Comparison of ENCODE assay signal across 12 cellular contexts in the genomic region with DNA sequence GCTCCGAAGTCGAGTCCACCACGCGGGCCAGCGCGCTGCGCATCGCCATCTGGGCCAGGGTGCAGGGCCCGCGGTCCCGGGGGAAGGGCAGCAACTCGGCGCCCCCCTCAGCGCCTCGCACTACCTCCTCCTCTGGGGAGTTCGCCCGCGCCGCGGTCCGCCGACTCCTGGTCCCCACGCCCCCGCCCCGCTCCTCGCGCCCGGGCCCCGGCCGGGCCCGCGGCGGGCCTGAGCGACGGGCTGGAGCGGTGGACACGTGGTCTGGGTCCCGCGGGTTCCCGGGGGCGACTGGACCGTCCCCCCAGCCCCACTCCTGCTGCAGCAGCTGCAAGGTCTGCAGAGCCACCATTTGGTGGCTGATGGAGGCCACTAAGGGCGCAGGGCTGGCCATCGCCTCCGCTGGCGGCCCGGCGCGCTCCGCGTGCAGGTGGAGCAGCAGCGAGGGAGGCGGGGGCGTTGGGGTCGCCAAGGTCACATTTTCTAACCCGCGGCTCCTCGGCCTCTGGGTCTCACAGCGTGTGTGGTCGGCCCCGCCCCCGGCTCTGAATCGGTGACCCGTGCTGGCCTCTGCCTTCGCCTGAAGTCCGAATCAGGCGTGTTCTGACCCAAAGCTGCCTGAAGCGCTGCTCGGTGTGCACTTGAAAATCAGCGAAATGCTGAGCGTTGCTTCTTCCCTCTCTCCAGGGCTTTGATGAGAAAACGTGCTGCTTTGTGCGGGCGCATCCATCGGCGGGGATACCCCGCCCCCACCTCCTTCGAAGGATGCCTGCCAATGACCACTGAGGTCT. TPM values are rescaled to one million over a fixed set of nuclear protein-coding genes. Genes with fewer than 3 reads are reported as not detected.
DNase-seq lines count a peak whose midpoint lies in the region; ATAC-seq, FAIRE-seq and TF ChIP-seq lines count a peak whose summit lies in the region.
"Had no signal": no experiment of that assay in that cellular context is flagged by ENCODE, and none has a peak within 500 bp of the region (broad histone marks: within the 10 kb centered on the region; RNA-seq: fewer than 3 reads in every experiment).

A gene (minus strand): TSS at position 437 of the 788 bp plus-strand sequence. CDS start 46 bp downstream, at position 391.

- H2BK15ac ChIP-seq in H1 (ENCODE audit: low read length), result peak within 1 kb of the TSS; percentile 97; the same call in 1 of the 2 replicates
- no peak within 1 kb of the TSS for H2BK15ac ChIP-seq in mesenchymal stem cell (ENCODE audit: low read depth, poor library complexity, severe bottlenecking)

- peak within 1 kb of the TSS; percentile 82 for H2BK12ac ChIP-seq in H1 (ENCODE audit: low read depth, low read length)
- H2BK12ac ChIP-seq in mesenchymal stem cell (ENCODE audit: low read length in 2 of 2), result peak within 1 kb of the TSS in 1 of 2 experiments; percentile 15

- H4K20me1 ChIP-seq in OCI-LY1 (ENCODE audit: insufficient read depth, low read length) (no peaks in the 10 kb centered on the region), H1 (replicated peaks in 1 of 2; ENCODE audit: control insufficient read depth in 1 of 2, insufficient read depth in 2 of 2, low read length in 2 of 2) (no peaks in the 10 kb centered on the region)

- H3K9me2 ChIP-seq in OCI-LY1 (ENCODE audit: low read depth, low read length), result no peaks in the 10 kb centered on the region

- peaks cover 46% of the 10 kb centered on the region for H3K4me1 Mint-ChIP-seq in stimulated activated memory B cell treated with anti-CD40 and anti-IgM and Interleukin-4, amounts not matched to agents 10 μg/mL and 1 μg/mL and 100 μg/mL, for 72 hours

- POLR2A ChIA-PET in H1 (lab: Charles Lee; ENCODE audit: partially characterized antibody), result interaction anchor here (1.0 to 1.6 kb wide), 2 partner anchors 16 to 18 kb away, joined by 3 to 5 read pairs; no protein-coding TSS in a partner anchor

- H2AK5ac ChIP-seq in H1 (ENCODE audit: low read depth, low read length) (no peak within 1 kb of the TSS), mesenchymal stem cell (ENCODE audit: low read length, severe bottlenecking) (no peak within 1 kb of the TSS)

- peak in 1 of 2 experiments; percentile 83 for DNase-seq in H1 (ENCODE audit: low read depth in 1 of 2, low spot score in 2 of 2)
- no peak for DNase-seq in mesenchymal stem cell
- no peak for DNase-seq in T-helper 9 cell
- no peak for DNase-seq in DMS53 treated with DMSO at 0.1 percent for 48 hours (lab: John Stamatoyannopoulos, UW; ENCODE audit: unreplicated experiment)
- DNase-seq: DMS53, natural killer cell had no signal

- peak within 1 kb of the TSS; percentile 45 for H3K27ac Mint-ChIP-seq in stimulated activated memory B cell treated with anti-CD40 and anti-IgM and Interleukin-4, amounts not matched to agents 10 μg/mL and 1 μg/mL and 100 μg/mL, for 72 hours
- H3K27ac Mint-ChIP-seq: natural killer cell had no signal

- H4K5ac ChIP-seq in H1 (ENCODE audit: insufficient read length, low read depth, low read length), result peak within 1 kb of the TSS; percentile 28

- H3K4me2 ChIP-seq in OCI-LY1 (ENCODE audit: low read length) (no peak within 1 kb of the TSS), H1 (ENCODE audit: insufficient read depth in 1 of 2, low read depth in 2 of 2, low read length in 2 of 2) (peak within 1 kb of the TSS; percentile 81 to 91), mesenchymal stem cell (ENCODE audit: low read length, poor library complexity, severe bottlenecking) (peak within 1 kb of the TSS; percentile 96)

- FAIRE-seq in H1 (lab: Jason Lieb, UNC), result no peak

- TF ChIP-seq EP300 in H1 (IDR thresholded peaks at IDR 0.05; ENCODE audit: borderline replicate concordance in 1 of 2, low read depth in 2 of 2, low read length in 2 of 2), result no peak

- H3K23me2 ChIP-seq in H1 (ENCODE audit: low read depth, low read length), result peaks cover 7% of the 10 kb centered on the region; the same call in 1 of the 2 replicates

- no peak for TF ChIP-seq RAD21 in H1 (IDR thresholded peaks at IDR 0.05 in 1 of 2, conservative IDR thresholded peaks at IDR 0.05 in 1 of 2; ENCODE audit: low read depth in 2 of 2, low read length in 2 of 2)

- no peak for TF ChIP-seq CTCF in OCI-LY1 (IDR thresholded peaks at IDR 0.05; ENCODE audit: low read length)
- no peak for TF ChIP-seq CTCF in H1 (IDR thresholded peaks at IDR 0.05; ENCODE audit: control extremely low read depth in 1 of 3, insufficient read depth in 1 of 3, low read depth in 1 of 3, low read length in 3 of 3)

- H3K18ac ChIP-seq in H1 (ENCODE audit: extremely low read depth, low read length) (peak within 1 kb of the TSS; percentile 93), mesenchymal stem cell (ENCODE audit: low read depth in 1 of 2, low read length in 2 of 2) (no peak within 1 kb of the TSS)

- TF ChIP-seq POLR2A in H1 (IDR thresholded peaks at IDR 0.05; ENCODE audit: control extremely low read depth in 1 of 2, low read depth in 2 of 2, low read length in 2 of 2), result peak in 1 of 2 experiments; percentile 28; a peak in 1 of 3 replicates

- CTCF ChIA-PET in H1 (lab: Charles Lee; ENCODE audit: partially characterized antibody), result interaction anchor here (1.1 to 1.6 kb wide), 3 partner anchors 67 to 225 kb away, joined by 4 to 8 read pairs (median 4); a partner anchor contains a TSS

- peak within 1 kb of the TSS; percentile 62 for H3K4me3 Mint-ChIP-seq in stimulated activated memory B cell treated with anti-CD40 and anti-IgM and Interleukin-4, amounts not matched to agents 10 μg/mL and 1 μg/mL and 100 μg/mL, for 72 hours
- H3K4me3 Mint-ChIP-seq: natural killer cell had no signal

- H2BK120ac ChIP-seq in H1 (replicated peaks; ENCODE audit: low read depth, low read length), result no peak within 1 kb of the TSS
- H2BK120ac ChIP-seq in mesenchymal stem cell (ENCODE audit: low read depth, low read length), result no peak within 1 kb of the TSS

- H3K9ac ChIP-seq in OCI-LY1 (ENCODE audit: low read length) (no peak within 1 kb of the TSS), H1 (replicated peaks in 1 of 4; ENCODE audit: extremely low read depth in 1 of 4, low read depth in 3 of 4, low read length in 3 of 4) (peak within 1 kb of the TSS in 3 of 4 experiments; percentile 46 to 59 (median 57); a peak in 5 of 7 replicates), mesenchymal stem cell (ENCODE audit: low read length) (no peak within 1 kb of the TSS)

- H3K36me3 Mint-ChIP-seq in stimulated activated memory B cell treated with anti-CD40 and anti-IgM and Interleukin-4, amounts not matched to agents 10 μg/mL and 1 μg/mL and 100 μg/mL, for 72 hours, result no peaks in the 10 kb centered on the region
- H3K36me3 Mint-ChIP-seq: natural killer cell had no signal

- H3K9me3 ChIP-seq in OCI-LY1 (ENCODE audit: low read length), result no peaks in the 10 kb centered on the region
- no peaks in the 10 kb centered on the region for H3K9me3 ChIP-seq in H1 (ENCODE audit: insufficient read depth in 2 of 2, low read depth in 1 of 2, low read length in 1 of 2)
- H3K9me3 ChIP-seq in mesenchymal stem cell (ENCODE audit: control insufficient read depth, low read length), result no peaks in the 10 kb centered on the region

- H3K4me1 ChIP-seq in OCI-LY1 (ENCODE audit: insufficient read depth, low read length, severe bottlenecking) (peaks cover 11% of the 10 kb centered on the region), H1 (replicated peaks in 1 of 4; ENCODE audit: control insufficient read depth in 3 of 4, insufficient read depth in 4 of 4, low read length in 3 of 4) (peaks cover 2 to 22% (median 10%) of the 10 kb centered on the region in 4 experiments), mesenchymal stem cell (ENCODE audit: control insufficient read depth, insufficient read depth, low read depth, low read length) (peaks cover 11% of the 10 kb centered on the region)

- H3K14ac ChIP-seq in H1 (ENCODE audit: insufficient read length), result no peak within 1 kb of the TSS
- peak within 1 kb of the TSS in 1 of 2 experiments; percentile 57 for H3K14ac ChIP-seq in mesenchymal stem cell (ENCODE audit: low read length in 2 of 2)

- no peaks in the 10 kb centered on the region for H3K79me2 ChIP-seq in OCI-LY1 (ENCODE audit: insufficient read depth, low read length)
- H3K79me2 ChIP-seq in H1 (ENCODE audit: control insufficient read depth in 1 of 2, insufficient read depth in 2 of 2, low read length in 2 of 2), result no peaks in the 10 kb centered on the region; a peak in 1 of 4 replicates

- WGBS in H1 (ENCODE audit: extremely low coverage in 1 of 2, insufficient coverage in 1 of 2, insufficient read length in 1 of 2, insufficient replicate concordance in 2 of 2, low coverage in 1 of 2, low lambda C conversion rate in 2 of 2, missing lambda C conversion rate in 1 of 2), 2 experiments, result 2% methylated on average over 39 of the region's 78 CpGs; no CpG with 5 or more reads in 1 of the 2 experiments
- 8% methylated on average over 45 of the region's 78 CpGs for WGBS in mesenchymal stem cell

- peaks cover 17% of the 10 kb centered on the region for H3K27me3 Mint-ChIP-seq in stimulated activated memory B cell treated with anti-CD40 and anti-IgM and Interleukin-4, amounts not matched to agents 10 μg/mL and 1 μg/mL and 100 μg/mL, for 72 hours

- no peak within 1 kb of the TSS for H3K27ac ChIP-seq in OCI-LY1 (ENCODE audit: low read depth, low read length, poor library complexity, severe bottlenecking)
- no peak within 1 kb of the TSS for H3K27ac ChIP-seq in H1 (ENCODE audit: low read depth, low read length)
- no peak within 1 kb of the TSS for H3K27ac ChIP-seq in mesenchymal stem cell (ENCODE audit: low read length, poor library complexity, severe bottlenecking)

- H3K79me1 ChIP-seq in H1 (ENCODE audit: low read depth, low read length), result peaks cover 3% of the 10 kb centered on the region; the same call in 1 of the 2 replicates
- no peaks in the 10 kb centered on the region for H3K79me1 ChIP-seq in mesenchymal stem cell (replicated peaks; ENCODE audit: low read length, poor library complexity, severe bottlenecking)

- H3K4ac ChIP-seq in H1 (replicated peaks; ENCODE audit: insufficient read length, low read depth, low read length), result no peak within 1 kb of the TSS
- peak within 1 kb of the TSS in 1 of 2 experiments; percentile 62 for H3K4ac ChIP-seq in mesenchymal stem cell (ENCODE audit: low read depth in 1 of 2, low read length in 2 of 2)

- peak within 1 kb of the TSS; percentile 14 for H3K56ac ChIP-seq in H1 (replicated peaks; ENCODE audit: insufficient read length, low read depth, low read length)

- peak within 1 kb of the TSS; percentile 84; the same call in 1 of the 2 replicates for H2BK20ac ChIP-seq in H1 (ENCODE audit: low read length)

- H2BK5ac ChIP-seq in H1 (ENCODE audit: low read depth, low read length) (peak within 1 kb of the TSS; percentile 32; the same call in 1 of the 2 replicates), mesenchymal stem cell (ENCODE audit: low read depth, low read length, poor library complexity, severe bottlenecking) (no peak within 1 kb of the TSS)

- H4K91ac ChIP-seq in H1 (replicated peaks; ENCODE audit: insufficient read length, low read length) (peak within 1 kb of the TSS; percentile 87), mesenchymal stem cell (ENCODE audit: low read length) (no peak within 1 kb of the TSS)

- H2AFZ ChIP-seq in OCI-LY1 (ENCODE audit: low read length) (peak within 1 kb of the TSS; percentile 28; the same call in 1 of the 2 replicates), H1 (ENCODE audit: low read length) (peak within 1 kb of the TSS; percentile 94), mesenchymal stem cell (ENCODE audit: low read depth, low read length) (peak within 1 kb of the TSS; percentile 79)

- no peaks in the 10 kb centered on the region for H3K27me3 ChIP-seq in OCI-LY1 (ENCODE audit: insufficient read depth, low read length)
- H3K27me3 ChIP-seq in H1 (replicated peaks in 1 of 4; ENCODE audit: control insufficient read depth in 3 of 4, extremely low read depth in 1 of 4, insufficient read depth in 3 of 4, low read length in 3 of 4), result peaks cover 6 to 23% (median 12%) of the 10 kb centered on the region in 4 experiments; a peak in 6 of 7 replicates
- H3K27me3 ChIP-seq in mesenchymal stem cell (ENCODE audit: control insufficient read depth in 1 of 2, insufficient read depth in 1 of 2, low read length in 2 of 2), result peaks cover 40 to 48% of the 10 kb centered on the region in 2 experiments

- H4K8ac ChIP-seq in H1 (ENCODE audit: extremely low read depth, insufficient read depth, low read length) (peak within 1 kb of the TSS; percentile 88), mesenchymal stem cell (ENCODE audit: low read length) (peak within 1 kb of the TSS; percentile 29)

- H3K23ac ChIP-seq in H1 (ENCODE audit: insufficient read length) (no peak within 1 kb of the TSS), mesenchymal stem cell (ENCODE audit: low read length in 2 of 2) (peak within 1 kb of the TSS in 1 of 2 experiments; percentile 79)

- H3K9me3 Mint-ChIP-seq in stimulated activated memory B cell treated with anti-CD40 and anti-IgM and Interleukin-4, amounts not matched to agents 10 μg/mL and 1 μg/mL and 100 μg/mL, for 72 hours, result no peaks in the 10 kb centered on the region
- H3K9me3 Mint-ChIP-seq: natural killer cell had no signal

- ATAC-seq in stimulated activated memory B cell treated with anti-CD40 and anti-IgM and Interleukin-4, amounts not matched to agents 10 μg/mL and 1 μg/mL and 100 μg/mL, for 72 hours, result peak; percentile 28
- no peak for ATAC-seq in GM21737 (IDR thresholded peaks at IDR 0.05; ENCODE audit: unreplicated experiment)
- no peak for ATAC-seq in HG02678 (IDR thresholded peaks at IDR 0.05; ENCODE audit: unreplicated experiment)
- ATAC-seq: natural killer cell, Panc1 had no signal

- no peaks in the 10 kb centered on the region for H3F3A ChIP-seq in OCI-LY1 (ENCODE audit: insufficient read depth, low read length)

- no peak within 1 kb of the TSS for H3K4me3 ChIP-seq in OCI-LY1 (ENCODE audit: low read depth, low read length, poor library complexity, severe bottlenecking)
- peak within 1 kb of the TSS; percentile 54 to 68 (median 54) for H3K4me3 ChIP-seq in H1 (ENCODE audit: extremely low read depth in 1 of 4, insufficient read depth in 2 of 4, low read depth in 3 of 4, low read length in 4 of 4)
- peak within 1 kb of the TSS; percentile 42 to 54 for H3K4me3 ChIP-seq in mesenchymal stem cell (ENCODE audit: insufficient read depth in 1 of 2, low read depth in 1 of 2, low read length in 2 of 2)

- H3K36me3 ChIP-seq in OCI-LY1 (ENCODE audit: insufficient read depth, low read length), result no peaks in the 10 kb centered on the region
- no peaks in the 10 kb centered on the region for H3K36me3 ChIP-seq in H1 (ENCODE audit: control insufficient read depth in 2 of 4, insufficient read depth in 4 of 4, low read length in 3 of 4)
- H3K36me3 ChIP-seq in mesenchymal stem cell (ENCODE audit: control insufficient read depth in 1 of 2, insufficient read depth in 2 of 2, low read depth in 1 of 2, low read length in 2 of 2), result no peaks in the 10 kb centered on the region

RNA-seq across cellular contexts. Expression of the gene that starts here (rescaled TPM):
- total RNA-seq in H1 (2021; fragmentation: NEBNext Ultra II Directional; extraction: Animal tissue kit (Norgen Biotek cat#: 25700)), result 4.9 and 5.4 TPM in 2 replicates
- 4.0 and 5.2 TPM in 2 replicates for polyA plus RNA-seq in H1 (2011; rRNA removed)
- 4.3 TPM for polyA plus RNA-seq in H1 (2011; cell fraction: cytosol; rRNA removed)
- 3.2 TPM for polyA plus RNA-seq in H1 (2011; cell fraction: nucleus; rRNA removed)
- polyA plus RNA-seq in H1 (2012, experiment 1 of 2), result 2.5 to 4.0 TPM (median 3.2 TPM) in 4 replicates
- polyA plus RNA-seq in H1 (2012, experiment 2 of 2), result 2.6 TPM
- polyA plus RNA-seq in H1 (2013, experiment 1 of 2), result 1.8 TPM
- polyA plus RNA-seq in H1 (2013, experiment 2 of 2), result 2.2 TPM
- polyA minus RNA-seq in H1 (2011; rRNA and poly(A)+ RNA removed), result 2.4 and 3.8 TPM in 2 replicates
- 2.3 TPM for polyA minus RNA-seq in H1 (2011; cell fraction: cytosol; rRNA and poly(A)+ RNA removed)
- 12.3 TPM for polyA minus RNA-seq in H1 (2011; cell fraction: nucleus; rRNA and poly(A)+ RNA removed)
- polyA plus RNA-seq in mesenchymal stem cell (2013, experiment 1 of 2), result not detected
- polyA plus RNA-seq in mesenchymal stem cell (2013, experiment 2 of 2), result not detected
- total RNA-seq: activated CD8-positive, alpha-beta memory T cell treated with anti-CD3 and anti-CD28 coated beads for 36 hours had no signal

Comparison
In these comparisons a context has a peak if more than half of its experiments do, and no peak if none do; other contexts are left out.
1. H2AFZ ChIP-seq: peak in every context shown above with its lines; median percentile 94 in H1; 79 in mesenchymal stem cell; 28 in OCI-LY1.
2. H3K9ac ChIP-seq: peak in H1 (3 of 4); none in OCI-LY1 (single experiment) and mesenchymal stem cell (single experiment).